19 cellular contexts compared by ENCODE assay signal in the genomic region with DNA sequence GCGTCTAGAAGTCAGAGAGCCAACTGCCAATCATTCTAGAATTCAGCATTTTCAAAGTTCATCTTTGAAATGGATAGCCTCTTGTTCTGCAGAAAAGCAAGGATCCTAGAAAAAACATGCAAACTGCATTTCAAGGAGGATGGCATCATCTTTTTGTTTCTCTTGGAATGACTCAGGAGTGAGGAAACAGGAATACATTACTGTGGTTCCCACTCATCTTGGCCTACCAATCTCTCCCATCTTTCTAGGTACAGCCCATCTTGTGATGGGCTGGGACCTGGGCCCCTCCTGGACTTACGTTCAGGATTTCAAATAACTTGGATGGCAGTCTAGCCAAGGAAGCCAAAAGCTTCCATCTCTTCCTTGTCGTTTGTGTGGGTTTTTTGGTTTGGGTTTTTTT.
DNase-seq lines count a peak whose midpoint lies in the region; ATAC-seq, FAIRE-seq and TF ChIP-seq lines count a peak whose summit lies in the region.
"Had no signal": no experiment of that assay in that cellular context is flagged by ENCODE, and none has a peak within 500 bp of the region (broad histone marks: within the 10 kb centered on the region; RNA-seq: fewer than 3 reads in every experiment).

No MANE protein-coding gene starts in this region.

- TF ChIP-seq POLR2A in endothelial cell of umbilical vein (IDR thresholded peaks at IDR 0.05; ENCODE audit: low read depth, low read length) (no peak), GM18505 (IDR thresholded peaks at IDR 0.05; ENCODE audit: borderline replicate concordance, extremely low read depth, insufficient read depth, insufficient read length) (no peak)

- no peaks in the 10 kb centered on the region for H3K79me2 ChIP-seq in endothelial cell of umbilical vein (ENCODE audit: control insufficient read depth, insufficient read depth, low read length)
- H3K79me2 ChIP-seq: parathyroid adenoma had no signal

- POLR2A ChIA-PET in endothelial cell of umbilical vein (lab: Charles Lee), result no interaction called here

- no peak for ATAC-seq in GM18505 (IDR thresholded peaks at IDR 0.05; ENCODE audit: unreplicated experiment)

- peaks cover 15% of the 10 kb centered on the region for H3K4me1 ChIP-seq in endothelial cell of umbilical vein (ENCODE audit: control insufficient read depth, extremely low read depth, insufficient read depth, low read length)
- H3K4me1 ChIP-seq: BE2C, parathyroid adenoma had no signal

- dilution Hi-C loops in endothelial cell of umbilical vein (cut with MboI; ENCODE audit: extremely low pct_ligation_motif_present, low sequenced_read_pairs), result no loop called here

- no peak for FAIRE-seq in endothelial cell of umbilical vein (lab: Jason Lieb, UNC)
- FAIRE-seq: H1 had no signal

- no peak overlapping the region for H2AFZ ChIP-seq in endothelial cell of umbilical vein (ENCODE audit: low read depth, low read length)
- H2AFZ ChIP-seq: parathyroid adenoma had no signal

- intact Hi-C loops in endothelial cell of umbilical vein (cut with micrococcal nuclease), result no loop called here

- CTCF ChIA-PET in endothelial cell of umbilical vein (lab: Charles Lee), result no interaction called here

- H3K36me3 ChIP-seq in endothelial cell of umbilical vein (ENCODE audit: control insufficient read depth in 2 of 2, extremely low read depth in 1 of 2, insufficient read depth in 2 of 2, low read length in 2 of 2), result no peaks in the 10 kb centered on the region
- H3K36me3 ChIP-seq: BE2C, left ventricle myocardium inferior had no signal

- H3K4me3 ChIP-seq in endothelial cell of umbilical vein (replicated peaks in 1 of 3; ENCODE audit: insufficient read depth in 1 of 3, low read depth in 1 of 3, low read length in 3 of 3), result no peak overlapping the region
- H3K4me3 ChIP-seq: left ventricle myocardium inferior had no signal

- BruUV-seq in endothelial cell of umbilical vein (replicated peaks; lab: Mats Ljungman, UMichigan), result no TSS peak

- TF ChIP-seq CTCF in endothelial cell of umbilical vein (IDR thresholded peaks at IDR 0.05; ENCODE audit: extremely low read depth in 1 of 2, insufficient read depth in 1 of 2, low read depth in 1 of 2, low read length in 2 of 2), result no peak

- H3K9me3 ChIP-seq in endothelial cell of umbilical vein (replicated peaks; ENCODE audit: control insufficient read depth, insufficient read depth, low read length), result no peaks in the 10 kb centered on the region
- H3K9me3 ChIP-seq: BE2C, left ventricle myocardium inferior had no signal

- peak; percentile 63 for DNase-seq in AG20443 (ENCODE audit: low spot score)
- DNase-seq in M059J (ENCODE audit: low read depth), result peak; percentile 58
- DNase-seq in endothelial cell of umbilical vein (ENCODE audit: low read depth, low spot score), result no peak
- DNase-seq in kidney tubule cell (ENCODE audit: low spot score), result peak; percentile 5
- DNase-seq in midbrain (lab: John Stamatoyannopoulos, UW), result no peak
- DNase-seq in NCI-H748 treated with DMSO at 0.1 percent for 48 hours (lab: John Stamatoyannopoulos, UW), result no peak
- no peak for DNase-seq in CD1c-positive myeloid dendritic cell (ENCODE audit: extremely low spot score)
- DNase-seq: activated naive CD4-positive, alpha-beta T cell treated with Interleukin-2 at 50 U/mL for 16 hours; BE2C; foreskin melanocyte; left ventricle myocardium inferior; NCI-H1417; NCI-H69; stimulated activated CD4-positive, alpha-beta T cell treated with anti-CD3 and anti-CD28 coated beads, Interleukin-4, amount 100 ng/mL, for 24 hours; stimulated activated CD8-positive, alpha-beta memory T cell treated with anti-CD3 and anti-CD28 coated beads, Interleukin-4, amount 100 ng/mL, for 48 hours had no signal

- no peaks in the 10 kb centered on the region for H4K20me1 ChIP-seq in endothelial cell of umbilical vein (replicated peaks; ENCODE audit: control insufficient read depth, extremely low read depth, insufficient read depth, low read length)

- H3K9me1 ChIP-seq in endothelial cell of umbilical vein (replicated peaks; ENCODE audit: control insufficient read depth, extremely low read depth, insufficient read depth, low read length), result no peaks in the 10 kb centered on the region

- no peak overlapping the region for H3K9ac ChIP-seq in endothelial cell of umbilical vein (replicated peaks; ENCODE audit: extremely low read depth, insufficient read depth, low read length)
- H3K9ac ChIP-seq: KMS-11, parathyroid adenoma had no signal

- H3K27ac ChIP-seq in endothelial cell of umbilical vein (ENCODE audit: insufficient read depth, low read depth, low read length), result no peak overlapping the region
- H3K27ac ChIP-seq: KMS-11, left ventricle myocardium inferior, parathyroid adenoma had no signal

- H3K4me2 ChIP-seq in endothelial cell of umbilical vein (ENCODE audit: insufficient read depth, low read length), result no peak overlapping the region
- H3K4me2 ChIP-seq: KMS-11 had no signal

- no peaks in the 10 kb centered on the region for H3K27me3 ChIP-seq in endothelial cell of umbilical vein (ENCODE audit: control insufficient read depth in 2 of 2, insufficient read depth in 2 of 2, low read length in 2 of 2)
- H3K27me3 ChIP-seq: BE2C had no signal

TF ChIP-seq in endothelial cell of umbilical vein, 7 proteins besides CTCF, POLR2A, EP300 and RAD21:
- TF ChIP-seq FOS (IDR thresholded peaks at IDR 0.05; ENCODE audit: borderline replicate concordance, insufficient read depth, low read length), result peak; percentile 66
- TF ChIP-seq EZH2 (IDR thresholded peaks at IDR 0.05; ENCODE audit: borderline replicate concordance, low read depth, low read length, severe bottlenecking), result no peak
- no peak for TF ChIP-seq MYC (IDR thresholded peaks at IDR 0.05; ENCODE audit: low read depth, low read length)
- TF ChIP-seq JUN (IDR thresholded peaks at IDR 0.05; ENCODE audit: borderline replicate concordance, insufficient read depth, insufficient read length, low read depth), result no peak
- peak; percentile 72 for TF ChIP-seq GATA2 (IDR thresholded peaks at IDR 0.05; ENCODE audit: insufficient read depth, insufficient read length, low read depth, low read length)

Comparison
In these comparisons a context has a peak if more than half of its experiments do, and no peak if none do; other contexts are left out.
1. DNase-seq: peak in AG20443 (single experiment), M059J (single experiment) and kidney tubule cell (single experiment); none in endothelial cell of umbilical vein (single experiment), midbrain (single experiment), NCI-H748 treated with DMSO at 0.1 percent for 48 hours (single experiment) and CD1c-positive myeloid dendritic cell (single experiment).